ENCODE assay signal across 5 cellular contexts in the genomic region with DNA sequence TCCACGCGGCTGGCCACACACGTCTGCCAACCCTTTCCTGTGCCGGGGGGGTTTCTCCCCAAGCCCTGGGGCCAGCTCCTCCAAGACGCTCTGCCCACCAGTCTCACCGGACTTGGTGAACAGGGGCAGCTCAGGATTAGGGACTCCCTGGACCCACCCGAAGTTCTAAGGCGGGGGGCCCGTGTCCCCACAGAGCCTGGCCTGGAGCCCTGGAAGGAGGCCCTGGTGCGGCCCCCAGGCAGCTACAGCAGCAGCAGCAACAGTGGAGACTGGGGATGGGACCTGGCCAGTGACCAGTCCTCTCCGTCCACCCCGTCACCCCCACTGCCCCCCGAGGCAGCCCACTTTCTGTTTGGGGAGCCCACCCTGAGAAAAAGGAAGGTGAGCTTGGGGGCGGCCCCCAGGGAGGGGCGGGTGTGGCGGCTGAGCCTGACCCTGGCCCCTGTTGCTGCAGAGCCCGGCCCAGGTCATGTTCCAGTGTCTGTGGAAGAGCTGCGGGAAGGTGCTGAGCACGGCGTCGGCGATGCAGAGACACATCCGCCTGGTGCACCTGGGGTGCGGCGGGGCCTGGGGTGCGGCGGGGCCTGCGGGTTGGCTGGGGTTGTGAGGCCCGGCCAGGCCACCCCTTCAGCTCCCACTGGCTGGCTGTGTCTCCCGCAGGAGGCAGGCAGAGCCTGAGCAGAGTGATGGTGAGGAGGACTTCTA. TPM values are rescaled to one million over a fixed set of nuclear protein-coding genes. Genes with fewer than 3 reads are reported as not detected.
DNase-seq lines count a peak whose midpoint lies in the region; TF ChIP-seq lines count a peak whose summit lies in the region.

No MANE protein-coding gene starts in this region.

- 62% methylated on average over 30 of the region's 30 CpGs; no CpG with 5 or more reads in 1 of the 2 donors for WGBS in testis, 2 donors

- no peaks in the 10 kb centered on the region for H3K9me3 ChIP-seq in Peyer's patch
- H3K9me3 ChIP-seq in testis: no peaks in the 10 kb centered on the region

- H3K27me3 ChIP-seq in Peyer's patch (no peaks in the 10 kb centered on the region), testis (no peaks in the 10 kb centered on the region)

- no peaks in the 10 kb centered on the region for H3K4me1 Mint-ChIP-seq in progenitor cell of endocrine pancreas (ENCODE audit: low read depth)

- no peaks in the 10 kb centered on the region for H3K27me3 Mint-ChIP-seq in progenitor cell of endocrine pancreas

- no peak for DNase-seq in Peyer's patch
- no peak for DNase-seq in fibroblast of the aortic adventitia (ENCODE audit: low read depth)
- no peak for DNase-seq in testis
- DNase-seq in progenitor cell of endocrine pancreas (ENCODE audit: low spot score, unreplicated experiment): no peak
- DNase-seq in NCI-H187 (lab: John Stamatoyannopoulos, UW): no peak

- H3K27ac ChIP-seq in Peyer's patch: peak overlapping the region; percentile 76 to 86 (median 83)
- H3K27ac ChIP-seq in testis: peak overlapping the region; percentile 92 to 96

- H3K27ac Mint-ChIP-seq in progenitor cell of endocrine pancreas: no peak overlapping the region

- H3K36me3 Mint-ChIP-seq in progenitor cell of endocrine pancreas (ENCODE audit: insufficient read depth): peaks cover 6% of the 10 kb centered on the region

- H3K9me3 Mint-ChIP-seq in progenitor cell of endocrine pancreas (ENCODE audit: low read depth): no peaks in the 10 kb centered on the region

- TF ChIP-seq CTCF in Peyer's patch (IDR thresholded peaks at IDR 0.05) (no peak), fibroblast of the aortic adventitia (IDR thresholded peaks at IDR 0.05; ENCODE audit: insufficient read depth, low read length) (no peak), testis (IDR thresholded peaks at IDR 0.05) (no peak), progenitor cell of endocrine pancreas (IDR thresholded peaks at IDR 0.05; ENCODE audit: unreplicated experiment) (no peak)

- H3K36me3 ChIP-seq in Peyer's patch: peaks cover 0 to 22% (median 0%) of the 10 kb centered on the region in 3 donors
- no peaks in the 10 kb centered on the region for H3K36me3 ChIP-seq in testis (ENCODE audit: low read depth, missing control alignments)

- H3K4me1 ChIP-seq in Peyer's patch (peaks cover 0 to 41% (median 30%) of the 10 kb centered on the region in 4 donors), testis (peaks cover 32% of the 10 kb centered on the region)

- no peak overlapping the region for H3K4me3 Mint-ChIP-seq in progenitor cell of endocrine pancreas (ENCODE audit: low read depth)

- H3K4me3 ChIP-seq in Peyer's patch (peak overlapping the region in 2 of 4 donors; percentile 3 to 74), fibroblast of the aortic adventitia (ENCODE audit: low read depth, low read length) (peak overlapping the region; percentile 78), testis (no peak overlapping the region)

- TF ChIP-seq POLR2A in Peyer's patch (IDR thresholded peaks at IDR 0.05): no peak
- TF ChIP-seq POLR2A in testis (IDR thresholded peaks at IDR 0.05): no peak

- intact Hi-C loops in testis (cut with DNase I; ENCODE audit: low total_unique reads): no loop called here

RNA-seq across cellular contexts. Expression of a gene that starts 2.3 kb away (rescaled TPM):
- 10 to 100 TPM; 34.2 to 54.5 (median 40.4) TPM for total RNA-seq in Peyer's patch
- 31.9 and 39.2 TPM in 2 replicates for total RNA-seq in fibroblast of the aortic adventitia (ENCODE audit: low replicate concordance)
- 100 to 1,000 TPM; 123 to 141 TPM for total RNA-seq in testis
- polyA plus RNA-seq in testis (ENCODE audit: insufficient read depth, low read depth, low replicate concordance): 64.4 TPM
- total RNA-seq in progenitor cell of endocrine pancreas: 59.7 and 59.9 TPM in 2 replicates

RNA-seq across cellular contexts. Expression of a gene that starts 5.4 kb away (rescaled TPM):
- 10 to 100 TPM; 32.6 to 55.3 (median 41.0) TPM for total RNA-seq in Peyer's patch
- 1.7 and 2.1 TPM in 2 replicates for total RNA-seq in fibroblast of the aortic adventitia (ENCODE audit: low replicate concordance)
- 10 to 100 TPM; 41.4 to 47.4 TPM for total RNA-seq in testis
- polyA plus RNA-seq in testis (ENCODE audit: insufficient read depth, low read depth, low replicate concordance): 5.6 TPM
- 17.2 and 21.0 TPM in 2 replicates for total RNA-seq in progenitor cell of endocrine pancreas

RNA-seq across cellular contexts. Expression of a gene that starts 34.0 kb away (rescaled TPM):
- total RNA-seq in Peyer's patch (10 to 100 TPM; 48.9 to 67.7 (median 54.7) TPM), fibroblast of the aortic adventitia (ENCODE audit: low replicate concordance) (11.8 and 15.8 TPM in 2 replicates), testis (10 to 100 TPM; 53.1 to 57.3 TPM), progenitor cell of endocrine pancreas (38.5 and 39.0 TPM in 2 replicates)
- 43.1 TPM for polyA plus RNA-seq in testis (ENCODE audit: insufficient read depth, low read depth, low replicate concordance)

RNA-seq across cellular contexts. Expression of a gene that starts 34.1 kb away (rescaled TPM):
- total RNA-seq in Peyer's patch (10 to 100 TPM; 39.1 to 67.6 (median 46.3) TPM), fibroblast of the aortic adventitia (ENCODE audit: low replicate concordance) (25.7 and 30.6 TPM in 2 replicates), testis (10 to 100 TPM; 55.4 to 55.6 TPM), progenitor cell of endocrine pancreas (51.0 and 53.8 TPM in 2 replicates)
- 37.8 TPM for polyA plus RNA-seq in testis (ENCODE audit: insufficient read depth, low read depth, low replicate concordance)

RNA-seq across cellular contexts. Expression of a gene that starts 45.4 kb away (rescaled TPM):
- total RNA-seq in Peyer's patch (1 to 10 TPM in 3 of 4 donors, not detected in 1; 2.1 to 4.2 (median 2.7) TPM), fibroblast of the aortic adventitia (ENCODE audit: low replicate concordance) (0.36 TPM in 1 of 2 replicates, not detected in the other), testis (10 to 100 TPM; 26.2 to 30.5 TPM), progenitor cell of endocrine pancreas (not detected in 2 replicates)
- 3.0 TPM for polyA plus RNA-seq in testis (ENCODE audit: insufficient read depth, low read depth, low replicate concordance)
